ENCODE assay signal across 1 cellular context in the genomic region with DNA sequence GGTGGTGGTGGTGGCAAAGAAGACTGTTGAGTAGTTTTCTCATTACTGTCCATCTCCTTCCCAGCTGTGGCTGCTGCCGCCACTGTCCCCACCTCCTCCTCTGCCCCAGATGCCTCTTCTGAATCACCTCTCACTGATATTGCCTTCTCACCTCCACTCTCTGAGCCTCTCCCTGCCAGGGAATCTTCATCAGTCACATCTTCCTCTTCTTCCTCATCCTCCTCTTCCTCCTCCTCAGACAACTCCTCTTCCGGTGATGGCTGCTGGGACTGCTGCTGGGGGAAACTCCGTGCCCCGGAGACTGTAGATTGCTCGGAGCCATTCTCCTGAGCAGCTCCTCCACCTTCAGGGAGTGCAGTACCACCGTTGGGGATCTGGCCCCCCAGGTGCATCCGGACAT.
TF ChIP-seq lines count a peak whose summit lies in the region.

No MANE protein-coding gene starts in this region.

TF ChIP-seq in GM23338, 12 proteins besides CTCF, POLR2A, EP300 and RAD21:
- no peak for TF ChIP-seq ZNF114 (CRISPR knock-in tag; IDR thresholded peaks at IDR 0.05)
- TF ChIP-seq EZH2phosphoT487 (IDR thresholded peaks at IDR 0.05; ENCODE audit: unreplicated experiment), result no peak
- no peak for TF ChIP-seq JUNB (IDR thresholded peaks at IDR 0.05; ENCODE audit: unreplicated experiment)
- TF ChIP-seq POLR2AphosphoS5 (IDR thresholded peaks at IDR 0.05; ENCODE audit: low read depth), result no peak; the same call in 1 of the 2 replicates
- TF ChIP-seq STAT1 (IDR thresholded peaks at IDR 0.05; ENCODE audit: unreplicated experiment), result no peak
